Comparison of ENCODE assay signal across 8 cellular contexts in genomic region chr12:94640134-94640928, GRCh38. TPM values are rescaled to one million over a fixed set of nuclear protein-coding genes. Genes with fewer than 3 reads are reported as not detected.
DNase-seq lines count a peak whose midpoint lies in the region; ATAC-seq and TF ChIP-seq lines count a peak whose summit lies in the region.
"Had no signal": no experiment of that assay in that cellular context is flagged by ENCODE, and none has a peak within 500 bp of the region (broad histone marks: within the 10 kb centered on the region; RNA-seq: fewer than 3 reads in every experiment).

No MANE protein-coding gene starts in this region.

- H4K20me1 ChIP-seq in H9 (ENCODE audit: control insufficient read depth, insufficient read depth, insufficient read length) = no peaks in the 10 kb centered on the region

- H3K27ac ChIP-seq in gastroesophageal sphincter (no peak overlapping the region), H9 (ENCODE audit: insufficient read length, low read depth, low read length) (no peak overlapping the region), stomach (peak overlapping the region in 2 of 5 donors; percentile 40 to 64), WERI-Rb-1 (no peak overlapping the region)

- H3T11ph ChIP-seq in H9 (ENCODE audit: low read length) = no peak overlapping the region

- WGBS in gastroesophageal sphincter (ENCODE audit: low coverage in 1 of 2), 2 donors = 88 to 98% methylated on average over 6 to 10 of the region's 10 CpGs
- no CpG with 5 or more reads among the region's 10 CpGs for WGBS in H9 (ENCODE audit: extremely low coverage, insufficient read length, low lambda C conversion rate)
- 73 to 89% (median 85%) methylated on average over 10 of the region's 10 CpGs for WGBS in stomach, 5 donors

- H3K18ac ChIP-seq in H9 (ENCODE audit: insufficient read length, low read depth, low read length) = no peak overlapping the region

- peaks cover 0 to 8% of the 10 kb centered on the region in 2 donors for H3K36me3 ChIP-seq in gastroesophageal sphincter
- no peaks in the 10 kb centered on the region for H3K36me3 ChIP-seq in stomach
- H3K36me3 ChIP-seq in WERI-Rb-1 = no peaks in the 10 kb centered on the region
- H3K36me3 ChIP-seq: Peyer's patch had no signal

- no peak overlapping the region for H3K4me2 ChIP-seq in H9 (ENCODE audit: insufficient read depth, insufficient read length, low read length)

- H3K23me2 ChIP-seq in H9 (ENCODE audit: insufficient read length, low read depth, low read length, poor library complexity, severe bottlenecking) = no peaks in the 10 kb centered on the region

- H3K23ac ChIP-seq in H9 (ENCODE audit: insufficient read length, low read depth, low read length) = no peak overlapping the region

- H2AK5ac ChIP-seq in H9 (ENCODE audit: insufficient read length, low read length) = no peak overlapping the region

- TF ChIP-seq POLR2A in gastroesophageal sphincter (IDR thresholded peaks at IDR 0.05) (no peak), stomach (IDR thresholded peaks at IDR 0.05) (no peak)

- no peaks in the 10 kb centered on the region for H3K9me3 Mint-ChIP-seq in H9

- intact Hi-C loops in stomach (cut with DNase I; ENCODE audit: low total_unique reads) = no loop called here

- no peak overlapping the region for H2BK20ac ChIP-seq in H9 (ENCODE audit: low read depth, low read length, poor library complexity, severe bottlenecking)

- no peak overlapping the region for H3K27ac Mint-ChIP-seq in H9

- no peak overlapping the region for H3K9ac ChIP-seq in H9 (ENCODE audit: extremely low read depth, insufficient read length, low read length)

- H4K91ac ChIP-seq in H9 (ENCODE audit: insufficient read length, low read depth, low read length) = no peak overlapping the region

- no peak overlapping the region for H2BK5ac ChIP-seq in H9 (ENCODE audit: insufficient read length, low read length)

- no peak overlapping the region for H3K4me3 Mint-ChIP-seq in H9

- no peak overlapping the region for H2BK12ac ChIP-seq in H9 (ENCODE audit: insufficient read length, low read depth, low read length)

- no peak overlapping the region for H3K56ac ChIP-seq in H9 (ENCODE audit: insufficient read length, low read depth, low read length)

- no peak overlapping the region for H3K14ac ChIP-seq in H9 (ENCODE audit: insufficient read depth, low read length)

- no peak overlapping the region for H4K5ac ChIP-seq in H9 (ENCODE audit: insufficient read length, low read depth, low read length)

- peak; percentile 74 for DNase-seq in RPMI7951 (ENCODE audit: low read depth)
- no peak for DNase-seq in H9
- DNase-seq in stomach = no peak
- DNase-seq in WERI-Rb-1 = no peak

- H3K27me3 ChIP-seq in gastroesophageal sphincter = no peaks in the 10 kb centered on the region
- H3K27me3 ChIP-seq in H9 (ENCODE audit: insufficient read depth, low read length) = no peaks in the 10 kb centered on the region
- H3K27me3 ChIP-seq in stomach = no peaks in the 10 kb centered on the region
- no peaks in the 10 kb centered on the region for H3K27me3 ChIP-seq in WERI-Rb-1 (ENCODE audit: insufficient read depth, low read depth, severe bottlenecking)
- H3K27me3 ChIP-seq: Peyer's patch had no signal

- ATAC-seq in GM19023 (IDR thresholded peaks at IDR 0.05; ENCODE audit: unreplicated experiment) = peak; percentile 77
- peak; percentile 78 for ATAC-seq in HG02798 (IDR thresholded peaks at IDR 0.05; ENCODE audit: poor library complexity, unreplicated experiment)
- ATAC-seq in gastroesophageal sphincter = peak; percentile 45

- no peaks in the 10 kb centered on the region; the same call in 1 of the 2 replicates for H3K27me3 Mint-ChIP-seq in H9 (ENCODE audit: low read depth)

- TF ChIP-seq EP300 in gastroesophageal sphincter (IDR thresholded peaks at IDR 0.05) (no peak), stomach (IDR thresholded peaks at IDR 0.05) (no peak)

- H2BK15ac ChIP-seq in H9 (ENCODE audit: low read depth, low read length) = no peak overlapping the region

- no peaks in the 10 kb centered on the region for H3K9me3 ChIP-seq in gastroesophageal sphincter
- H3K9me3 ChIP-seq in H9 (ENCODE audit: control insufficient read depth, low read depth, low read length) = no peaks in the 10 kb centered on the region
- H3K9me3 ChIP-seq in stomach = no peaks in the 10 kb centered on the region
- peaks cover 4% of the 10 kb centered on the region for H3K9me3 ChIP-seq in WERI-Rb-1 (ENCODE audit: severe bottlenecking)
- H3K9me3 ChIP-seq: Peyer's patch had no signal

- no peaks in the 10 kb centered on the region for H3K4me1 Mint-ChIP-seq in H9

- H2AFZ ChIP-seq in H9 (ENCODE audit: low read length) = no peak overlapping the region

- H3K36me3 Mint-ChIP-seq in H9 (ENCODE audit: insufficient read depth in 1 of 3, low read depth in 3 of 3) = no peaks in the 10 kb centered on the region

- no peak overlapping the region for H3K4me3 ChIP-seq in gastroesophageal sphincter
- no peak overlapping the region for H3K4me3 ChIP-seq in stomach
- no peak overlapping the region for H3K4me3 ChIP-seq in WERI-Rb-1 (ENCODE audit: low read depth, low read length)
- H3K4me3 ChIP-seq: Peyer's patch had no signal

- H2BK120ac ChIP-seq in H9 (ENCODE audit: low read depth, low read length, poor library complexity, severe bottlenecking) = no peak overlapping the region

- no peak overlapping the region for H3K4ac ChIP-seq in H9 (ENCODE audit: low read depth, low read length)

- H3K79me1 ChIP-seq in H9 (ENCODE audit: insufficient read depth, low read depth, low read length, poor library complexity, severe bottlenecking) = no peaks in the 10 kb centered on the region

- H4K8ac ChIP-seq in H9 (replicated peaks; ENCODE audit: insufficient read length, low read depth, low read length) = no peak overlapping the region

- H3K4me1 ChIP-seq in gastroesophageal sphincter (peaks cover 0 to 16% (median 0%) of the 10 kb centered on the region in 3 donors), H9 (ENCODE audit: insufficient read depth, low read length) (no peaks in the 10 kb centered on the region), stomach (peaks cover 0 to 20% (median 0%) of the 10 kb centered on the region in 4 donors)

- H3K79me2 ChIP-seq in H9 (ENCODE audit: insufficient read depth, low read length) = no peaks in the 10 kb centered on the region

- TF ChIP-seq CTCF in gastroesophageal sphincter (IDR thresholded peaks at IDR 0.05) (no peak), H9 (conservative IDR thresholded peaks at IDR 0.05) (no peak), stomach (IDR thresholded peaks at IDR 0.05) (no peak), WERI-Rb-1 (IDR thresholded peaks at IDR 0.05; ENCODE audit: low read depth, low read length) (no peak)

RNA-seq across cellular contexts. Expression of gene TMCC3, which starts 10.0 kb away (rescaled TPM):
- 2.1 and 2.4 TPM in 2 replicates for total RNA-seq in RPMI7951 (2014; rRNA removed; shearing (Covaris generic))
- total RNA-seq in gastroesophageal sphincter (10 to 100 TPM in 3 of 4 donors, 1 to 10 TPM in 1; 9.2 to 24.7 (median 20.2) TPM), H9 (2021) (0.72 and 0.87 TPM in 2 replicates), stomach (10 to 100 TPM in 2 of 5 donors, 1 to 10 TPM in 2, under 1 TPM in 1; 0.58 to 14.3 (median 9.0) TPM)
- polyA plus RNA-seq in stomach = 1 to 10 TPM; 2.1 to 4.3 (median 2.1) TPM
